ENCODE assay signal across 32 cellular contexts in the genomic region with DNA sequence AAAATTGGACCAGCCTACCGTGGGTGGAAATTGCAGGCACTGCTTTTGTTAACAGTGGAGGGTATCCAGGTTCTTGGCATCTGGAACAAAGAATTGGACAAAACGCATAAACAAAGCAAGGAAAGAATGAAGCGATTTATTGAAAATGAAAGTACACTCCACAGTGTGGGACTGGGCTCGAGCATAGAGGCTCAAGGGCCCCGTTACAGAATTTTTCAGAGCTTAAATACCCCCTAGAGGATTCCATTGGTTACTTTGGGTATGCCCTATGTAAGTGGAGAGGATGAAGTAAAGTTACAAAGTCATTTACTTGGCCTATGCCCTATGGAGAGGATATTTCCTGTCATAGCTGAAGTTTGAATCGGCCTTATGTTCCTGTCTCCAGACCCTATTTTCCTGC.
"Had no signal": no experiment of that assay in that cellular context is flagged by ENCODE, and none has a peak within 500 bp of the region (broad histone marks: within the 10 kb centered on the region; RNA-seq: fewer than 3 reads in every experiment).

No MANE protein-coding gene starts in this region.

- DNase-seq: Kasumi-1, MG63, MV-4-11, NCI-H1092, NCI-H1105, NCI-H1417 treated with DMSO at 0.1 percent for 48 hours, NCI-H1436 treated with DMSO at 0.1 percent for 48 hours, NCI-H1694 treated with DMSO at 0.1 percent for 48 hours, NCI-H187 treated with DMSO at 0.1 percent for 48 hours, NCI-H2029, NCI-H2081, NCI-H2171 treated with DMSO at 0.1 percent for 48 hours, NCI-H2227 treated with DMSO at 0.1 percent for 48 hours, NCI-H345, NCI-H446, NCI-H524, NCI-H526, NCI-H69, NCI-H748 treated with DMSO at 0.1 percent for 48 hours, NCI-H82, OCI-M1, PC-3, SHP77, SIG-M5, SJCRH30, T-cell, T-helper 17 cell had no signal

- H3K36me3 ChIP-seq: MG63, SJCRH30 had no signal

- FAIRE-seq: RCC 7860 had no signal

- H3K9me3 ChIP-seq: MG63, SJCRH30 had no signal

- H3K27ac ChIP-seq: RWPE1, SJCRH30, SK-N-MC had no signal

- H3K27me3 ChIP-seq: MG63, SJCRH30 had no signal

- ATAC-seq: Panc1, PC-3, Right ventricle myocardium inferior, T-cell, T-helper 17 cell had no signal

- H3K4me1 ChIP-seq: SJCRH30 had no signal

- H3K4me3 ChIP-seq: MG63, SJCRH30, SK-N-MC had no signal
